Comparison of ENCODE assay signal across 22 cellular contexts in the genomic region with DNA sequence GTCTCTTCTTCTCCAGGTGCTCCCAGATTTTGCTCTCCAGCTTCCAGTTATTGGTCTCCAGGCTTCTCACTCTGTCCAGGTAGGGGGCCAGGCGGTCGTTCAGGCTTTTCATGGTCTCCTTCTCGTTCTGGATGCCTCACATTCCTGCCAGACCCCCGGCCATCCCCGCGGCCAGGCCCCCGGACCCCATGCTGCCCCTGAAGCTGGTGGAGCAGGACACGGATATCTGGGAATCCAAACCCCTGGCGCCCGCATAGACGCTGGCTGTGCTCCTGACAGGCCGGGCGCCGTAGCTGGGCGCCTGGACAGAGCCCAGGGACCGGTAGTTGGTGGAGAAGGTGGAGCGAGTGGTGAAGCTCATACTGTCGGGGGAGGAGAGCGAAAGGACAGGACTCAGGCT.
DNase-seq lines count a peak whose midpoint lies in the region; ATAC-seq lines count a peak whose summit lies in the region.
"Had no signal": no experiment of that assay in that cellular context is flagged by ENCODE, and none has a peak within 500 bp of the region (broad histone marks: within the 10 kb centered on the region; RNA-seq: fewer than 3 reads in every experiment).

No MANE protein-coding gene starts in this region.

- ATAC-seq in GM18873 (IDR thresholded peaks at IDR 0.05; ENCODE audit: low FRiP score, unreplicated experiment), result no peak
- ATAC-seq: A549; CD8-positive, alpha-beta T cell had no signal

- DNase-seq in mesenteric fat pad (ENCODE audit: low spot score), result peak; percentile 87
- DNase-seq: 8988T; ACHN; AML-193; BE2C; C1 segment of cervical spinal cord; Caco-2; Calu3; CD4-positive, alpha-beta T cell; CD4-positive, CD25-positive, alpha-beta regulatory T cell; CD8-positive, alpha-beta memory T cell; CD8-positive, alpha-beta T cell; COR-L47; DMS 273 treated with DMSO at 0.1 percent for 48 hours; DMS153; DMS53; DMS79; DMS79 treated with DMSO at 0.1 percent for 48 hours; DND-41; EL had no signal
